In genomic region chr5:38783011-38783551, GRCh38 we compare ENCODE assay signal across 9 cellular contexts.
DNase-seq lines count a peak whose midpoint lies in the region; ATAC-seq, FAIRE-seq and TF ChIP-seq lines count a peak whose summit lies in the region.
"Had no signal": no experiment of that assay in that cellular context is flagged by ENCODE, and none has a peak within 500 bp of the region (broad histone marks: within the 10 kb centered on the region; RNA-seq: fewer than 3 reads in every experiment).

No MANE protein-coding gene starts in this region.

- no peak for TF ChIP-seq CTCF in PC-3 (conservative IDR thresholded peaks at IDR 0.05; ENCODE audit: low read depth, low read length)
- TF ChIP-seq CTCF in sigmoid colon (IDR thresholded peaks at IDR 0.05) = no peak
- TF ChIP-seq CTCF in kidney (IDR thresholded peaks at IDR 0.05; ENCODE audit: borderline replicate concordance, extremely low read depth, insufficient read depth) = no peak
- TF ChIP-seq CTCF in GM13977 (IDR thresholded peaks at IDR 0.05; ENCODE audit: extremely low read depth, insufficient read depth, missing control alignments) = no peak

- no peaks in the 10 kb centered on the region for H4K20me1 ChIP-seq in PC-3 (ENCODE audit: low read length)

- peak; percentile 87 for ATAC-seq in PC-3
- ATAC-seq in GM18873 (IDR thresholded peaks at IDR 0.05; ENCODE audit: low FRiP score, unreplicated experiment) = no peak

- no peak overlapping the region for H2AFZ ChIP-seq in PC-3 (ENCODE audit: low read length)

- H3K36me3 ChIP-seq in PC-3 (ENCODE audit: low read depth, low read length) = no peaks in the 10 kb centered on the region
- H3K36me3 ChIP-seq in sigmoid colon = no peaks in the 10 kb centered on the region
- no peaks in the 10 kb centered on the region for H3K36me3 ChIP-seq in kidney (ENCODE audit: control insufficient read depth in 1 of 2, insufficient read depth in 2 of 2, low read length in 2 of 2)
- H3K36me3 ChIP-seq: WERI-Rb-1 had no signal

- CTCF ChIA-PET in PC-3 (lab: Charles Lee) = interaction anchor here (0.6 to 2.3 kb wide), 7 partner anchors 13 to 362 kb away, joined by 3 to 16 read pairs (median 4); no protein-coding TSS in a partner anchor

- no peak overlapping the region for H3K9ac ChIP-seq in PC-3 (ENCODE audit: low read length)
- H3K9ac ChIP-seq in kidney (ENCODE audit: low read length in 2 of 2) = no peak overlapping the region

- peaks cover 8% of the 10 kb centered on the region for H3F3A ChIP-seq in PC-3 (ENCODE audit: low read length, unreplicated experiment)

- peak in 1 of 4 donors; percentile 8 for TF ChIP-seq EP300 in sigmoid colon (IDR thresholded peaks at IDR 0.05)

- H3K4me3 ChIP-seq in PC-3 (ENCODE audit: low read length) (no peak overlapping the region), sigmoid colon (no peak overlapping the region), kidney (ENCODE audit: low read length in 2 of 2) (no peak overlapping the region)

- in situ Hi-C loops in GM13977 (cut with MboI; ENCODE audit: low pct_unique_long_range_greater_than_20kb, low sequenced_read_pairs, unreplicated experiment) = no loop called here

- POLR2A ChIA-PET in PC-3 (lab: Charles Lee; ENCODE audit: unreplicated experiment) = interaction anchor here (0.6 to 1.1 kb wide), 4 partner anchors 25 to 369 kb away, joined by 3 to 6 read pairs (median 4); no protein-coding TSS in a partner anchor

- H3K79me2 ChIP-seq in PC-3 (ENCODE audit: low read length) = no peaks in the 10 kb centered on the region

- peak overlapping the region; percentile 65 for H3K27ac ChIP-seq in PC-3 (ENCODE audit: low read length)
- peak overlapping the region; percentile 29 to 63 (median 58) for H3K27ac ChIP-seq in sigmoid colon
- H3K27ac ChIP-seq in kidney (ENCODE audit: low read depth in 2 of 2, low read length in 2 of 2) = no peak overlapping the region
- H3K27ac ChIP-seq: WERI-Rb-1 had no signal

- H3K27me3 ChIP-seq in PC-3 (ENCODE audit: low read length) (no peaks in the 10 kb centered on the region), sigmoid colon (no peaks in the 10 kb centered on the region)

- H3K4me1 ChIP-seq in PC-3 (ENCODE audit: insufficient read depth, low read length) (peaks cover 41% of the 10 kb centered on the region), sigmoid colon (peaks cover 0 to 32% (median 22%) of the 10 kb centered on the region in 4 donors), kidney (ENCODE audit: control insufficient read depth in 1 of 2, insufficient read depth in 1 of 2, low read depth in 1 of 2, low read length in 2 of 2) (peaks cover 0 to 3% of the 10 kb centered on the region in 2 donors)

- DNase-seq in H54 (ENCODE audit: insufficient read length, low spot score) = peak; percentile 42
- DNase-seq in PC-3 = peak; percentile 96
- DNase-seq in fibroblast of the conjunctiva (ENCODE audit: low read depth) = peak; percentile 99
- no peak for DNase-seq in sigmoid colon
- DNase-seq in stimulated activated naive CD4-positive, alpha-beta T cell (lab: John Stamatoyannopoulos, UW) = no peak
- DNase-seq in kidney = no peak
- no peak for DNase-seq in GM13977 (ENCODE audit: low spot score)
- DNase-seq: WERI-Rb-1 had no signal

- H3K4me2 ChIP-seq in PC-3 (ENCODE audit: low read length) = peak overlapping the region; percentile 52

- FAIRE-seq in H54 (lab: Jason Lieb, UNC) (peak; percentile 98), kidney (lab: Jason Lieb, UNC) (no peak)

- H3K9me2 ChIP-seq in PC-3 (replicated peaks; ENCODE audit: low read length) = no peaks in the 10 kb centered on the region

- BruUV-seq in PC-3 (replicated peaks; lab: Mats Ljungman, UMichigan) = no TSS peak

- WGBS in sigmoid colon, 2 donors = 9 to 33% methylated on average over 2 of the region's 2 CpGs

- TF ChIP-seq POLR2A in H54 (IDR thresholded peaks at IDR 0.05; ENCODE audit: low read depth, low read length) (no peak), sigmoid colon (IDR thresholded peaks at IDR 0.05) (no peak)

- intact Hi-C loops in PC-3 (cut with micrococcal nuclease) (loop anchor here (1.0 to 2.0 kb wide), 6 partner anchors 24 to 232 kb away; no protein-coding TSS in a partner anchor), sigmoid colon (cut with DNase I) (loop anchor here (10.0 kb wide), 1 partner anchor 228 kb away; the partner anchor contains the start of gene LIFR), kidney (cut with DNase I) (no loop called here)

- H3K9me3 ChIP-seq in PC-3 (ENCODE audit: low read length) (no peaks in the 10 kb centered on the region), sigmoid colon (no peaks in the 10 kb centered on the region), kidney (ENCODE audit: control insufficient read depth in 1 of 2, low read length in 2 of 2) (no peaks in the 10 kb centered on the region)

Comparison
In these comparisons a context has a peak if more than half of its experiments do, and no peak if none do; other contexts are left out.
1. DNase-seq: peak in H54 (single experiment), PC-3 (single experiment) and fibroblast of the conjunctiva (single experiment); none in sigmoid colon (single experiment), stimulated activated naive CD4-positive, alpha-beta T cell (0 of 6), kidney (single experiment) and GM13977 (single experiment).
2. H3K27ac ChIP-seq: peak in PC-3 (single experiment) and sigmoid colon (4 of 4); none in kidney (0 of 2).